In the genomic region with DNA sequence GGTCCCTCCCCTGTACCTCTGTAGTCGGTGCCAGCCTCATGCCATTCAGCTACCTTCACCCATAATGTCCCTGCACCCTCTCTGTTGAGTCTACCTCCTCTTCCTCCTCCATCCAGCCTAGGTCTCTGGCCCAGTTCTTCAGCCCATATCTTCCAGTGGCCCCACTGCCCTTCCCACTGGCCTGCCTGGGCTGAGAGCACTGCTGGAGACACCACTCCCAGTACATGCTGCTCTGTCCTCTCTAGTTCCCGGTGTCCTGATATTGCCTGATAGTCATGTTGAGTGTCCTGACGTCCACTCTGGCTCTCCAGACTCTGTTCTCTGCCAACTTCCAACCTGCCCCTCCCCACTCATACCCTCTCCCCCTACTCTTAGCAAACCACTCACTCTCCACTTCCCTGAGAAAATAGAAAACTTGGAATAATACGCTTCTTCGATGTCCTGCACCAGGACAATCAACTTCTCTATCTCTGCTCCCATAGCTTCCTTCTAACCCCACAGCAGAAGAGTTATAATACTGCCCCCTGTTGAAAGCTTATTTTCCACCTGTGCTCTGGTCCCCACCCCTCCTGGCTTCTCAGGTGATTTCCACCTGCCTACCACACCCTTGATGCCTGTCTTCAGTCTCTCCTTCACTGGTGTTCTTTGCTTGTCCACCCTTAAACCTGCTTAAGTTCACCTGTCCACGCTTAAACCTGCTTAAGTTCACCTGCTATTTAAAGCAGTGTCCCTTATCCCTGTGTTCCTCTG, we compare ENCODE assay signal across 22 cellular contexts. TPM values are rescaled to one million over a fixed set of nuclear protein-coding genes. Genes with fewer than 3 reads are reported as not detected.
"Had no signal": no experiment of that assay in that cellular context is flagged by ENCODE, and none has a peak within 500 bp of the region (broad histone marks: within the 10 kb centered on the region; RNA-seq: fewer than 3 reads in every experiment).

No MANE protein-coding gene starts in this region.

- H3K4me1 ChIP-seq: adrenal gland, breast epithelium, gastroesophageal sphincter, pancreas had no signal

- ATAC-seq: gastroesophageal sphincter; left cardiac atrium; natural killer cell; pancreas; right cardiac atrium; stimulated activated naive CD8-positive, alpha-beta T cell treated with anti-CD3 and anti-CD28 coated beads, Interleukin-15, Interleukin-2, amounts not matched to agents 100 U/mL and 50 U/mL, for 24 hours had no signal

- H3K27me3 ChIP-seq: adrenal gland, breast epithelium, esophagus squamous epithelium, gastroesophageal sphincter, pancreas, tibial artery had no signal

- H3K9me3 ChIP-seq: adrenal gland, tibial artery had no signal

- DNase-seq: activated CD4-positive, alpha-beta T cell treated with anti-CD3 and anti-CD28 coated beads for 1 hour; activated gamma-delta T cell treated with Interleukin-2 at 50 U/mL for 16 hours; activated T-cell treated with anti-CD3 and anti-CD28 coated beads, Interleukin-2, amount 50 U/mL, for 1 hour; adrenal gland; effector memory CD4-positive, alpha-beta T cell; esophagus squamous epithelium; head of caudate nucleus; islet precursor cell; left cardiac atrium; natural killer cell; pancreas; right cardiac atrium; stimulated activated CD4-positive, alpha-beta T cell treated with anti-CD3 and anti-CD28 coated beads, Interleukin-4, amount 100 ng/mL, for 24 hours; stimulated activated naive CD8-positive, alpha-beta T cell treated with anti-CD3 and anti-CD28 coated beads, Interleukin-15, Interleukin-2, amounts not matched to agents 100 U/mL and 50 U/mL, for 24 hours; substantia nigra; tibial artery had no signal

- H3K4me3 ChIP-seq: adrenal gland, breast epithelium, esophagus squamous epithelium, gastroesophageal sphincter, pancreas, tibial artery had no signal

- H3K27ac ChIP-seq: adrenal gland, breast epithelium, esophagus squamous epithelium, gastroesophageal sphincter, pancreas, tibial artery, VCaP had no signal

- H3K36me3 ChIP-seq: adrenal gland, breast epithelium, esophagus squamous epithelium, gastroesophageal sphincter, pancreas, tibial artery had no signal

RNA-seq across cellular contexts. Expression of a gene that starts 19.8 kb away (rescaled TPM):
- total RNA-seq: dermis microvascular lymphatic vessel endothelial cell, endothelial cell of umbilical vein, lung microvascular endothelial cell, natural killer cell had no signal
- polyA plus RNA-seq: endothelial cell of umbilical vein had no signal
